ENCODE assay signal across 9 cellular contexts in the genomic region with DNA sequence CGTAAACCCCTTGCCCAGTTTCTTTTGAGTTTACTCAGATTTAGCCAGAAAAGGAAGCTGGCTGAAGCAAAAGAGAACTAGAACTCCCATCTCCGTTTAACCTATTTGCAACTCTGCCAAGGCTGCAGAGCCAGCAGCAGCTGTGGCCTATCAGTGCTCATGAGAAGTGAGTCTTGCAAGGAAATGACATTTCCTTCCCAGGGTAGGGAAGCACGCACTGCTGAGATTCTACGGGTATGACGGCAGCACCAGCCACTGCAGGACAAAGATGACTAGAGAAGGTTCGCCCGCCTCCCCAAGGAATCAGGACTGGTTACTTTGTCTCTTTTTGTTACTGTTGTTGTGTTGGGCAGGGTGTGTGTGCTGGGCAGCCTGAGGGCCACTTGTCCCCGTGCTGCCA. TPM values are rescaled to one million over a fixed set of nuclear protein-coding genes. Genes with fewer than 3 reads are reported as not detected.
DNase-seq lines count a peak whose midpoint lies in the region; ATAC-seq and TF ChIP-seq lines count a peak whose summit lies in the region.
"Had no signal": no experiment of that assay in that cellular context is flagged by ENCODE, and none has a peak within 500 bp of the region (broad histone marks: within the 10 kb centered on the region; RNA-seq: fewer than 3 reads in every experiment).

No MANE protein-coding gene starts in this region.

- CTCF ChIA-PET in mammary epithelial cell (lab: Charles Lee; ENCODE audit: low non-redundant PET), result no interaction called here

- WGBS in mammary epithelial cell (ENCODE audit: low coverage, missing lambda C conversion rate), result 100% methylated on average over 7 of the region's 8 CpGs

- no peak overlapping the region for H3K9ac ChIP-seq in mammary epithelial cell (ENCODE audit: insufficient read depth, low read length)

- H3K4me3 ChIP-seq in breast epithelium, result peak overlapping the region in 2 of 3 donors; percentile 16 to 47
- H3K4me3 ChIP-seq in mammary epithelial cell (replicated peaks in 1 of 3; ENCODE audit: insufficient read depth in 1 of 3, low read depth in 2 of 3, low read length in 3 of 3), result no peak overlapping the region

- H3K9me3 ChIP-seq in breast epithelium (no peaks in the 10 kb centered on the region), mammary epithelial cell (replicated peaks; ENCODE audit: insufficient read depth, low read length) (no peaks in the 10 kb centered on the region)

- no peaks in the 10 kb centered on the region for H3K79me2 ChIP-seq in mammary epithelial cell (ENCODE audit: insufficient read depth, low read length)

- ATAC-seq in HG03457 (IDR thresholded peaks at IDR 0.05; ENCODE audit: unreplicated experiment) (peak; percentile 82), HG03175 (IDR thresholded peaks at IDR 0.05; ENCODE audit: unreplicated experiment) (no peak)

- H3K4me1 ChIP-seq in breast epithelium (no peaks in the 10 kb centered on the region), mammary epithelial cell (ENCODE audit: insufficient read depth, low read length) (no peaks in the 10 kb centered on the region)

- dilution Hi-C loops in mammary epithelial cell (cut with HindIII; ENCODE audit: low sequenced_read_pairs), result no loop called here

- H3K4me2 ChIP-seq in mammary epithelial cell (ENCODE audit: insufficient read depth, low read depth, low read length), result no peak overlapping the region

- intact Hi-C loops in breast epithelium (cut with DNase I; ENCODE audit: low total_unique reads), result no loop called here
- intact Hi-C loops in mammary epithelial cell (cut with micrococcal nuclease), result no loop called here

- TF ChIP-seq POLR2A in breast epithelium (IDR thresholded peaks at IDR 0.05), result no peak

- H3K36me3 ChIP-seq in breast epithelium, result no peaks in the 10 kb centered on the region
- no peaks in the 10 kb centered on the region for H3K36me3 ChIP-seq in mammary epithelial cell (ENCODE audit: insufficient read depth, low read length)

- TF ChIP-seq CTCF in breast epithelium (IDR thresholded peaks at IDR 0.05), result no peak
- TF ChIP-seq CTCF in mammary epithelial cell (conservative IDR thresholded peaks at IDR 0.05 in 1 of 2, IDR thresholded peaks at IDR 0.05 in 1 of 2; ENCODE audit: extremely low read depth in 1 of 2, insufficient read depth in 1 of 2, low read depth in 1 of 2, low read length in 2 of 2), result no peak

- no peaks in the 10 kb centered on the region for H4K20me1 ChIP-seq in mammary epithelial cell (ENCODE audit: insufficient read depth, low read length)

- H3K27ac ChIP-seq in breast epithelium (peak overlapping the region in 1 of 2 donors; percentile 69), mammary epithelial cell (ENCODE audit: insufficient read depth, low read depth, low read length) (no peak overlapping the region)

- BruUV-seq in mammary epithelial cell (replicated peaks; lab: Mats Ljungman, UMichigan), result no TSS peak

- H3K27me3 ChIP-seq in breast epithelium, result no peaks in the 10 kb centered on the region
- no peaks in the 10 kb centered on the region for H3K27me3 ChIP-seq in mammary epithelial cell (ENCODE audit: insufficient read depth, low read length)

- DNase-seq in breast epithelium (ENCODE audit: low spot score in 2 of 2), result peak in 1 of 2 donors; percentile 20
- DNase-seq in mammary epithelial cell, result no peak
- peak; percentile 96 for DNase-seq in dermis blood vessel endothelial cell
- DNase-seq in myocyte (ENCODE audit: low read depth), result peak; percentile 58
- DNase-seq in SW480 (ENCODE audit: low spot score), result no peak
- no peak for DNase-seq in activated effector memory CD4-positive, alpha-beta T cell treated with Interleukin-2 at 50 U/mL for 16 hours
- DNase-seq: CD4-positive, CD25-positive, alpha-beta regulatory T cell had no signal

- no peak overlapping the region for H2AFZ ChIP-seq in mammary epithelial cell (ENCODE audit: low read depth, low read length)

- in situ Hi-C loops in mammary epithelial cell (cut with MboI; ENCODE audit: low sequenced_read_pairs in 2 of 2), result no loop called here

RNA-seq across cellular contexts. Expression of gene PPP1R3G, which starts 47.6 kb away (rescaled TPM):
- total RNA-seq in breast epithelium, result 1 to 10 TPM; 1.2 to 3.2 (median 1.6) TPM
- total RNA-seq in mammary epithelial cell, result under 1 TPM in 1 of 2 donors, not detected in 1; 0.67 TPM
- polyA plus RNA-seq in mammary epithelial cell, result 0.03 TPM
- not detected for polyA minus RNA-seq in mammary epithelial cell
- 0.74 and 0.85 TPM in 2 replicates for total RNA-seq in dermis blood vessel endothelial cell
- 0.31 and 1.0 TPM in 2 replicates for total RNA-seq in myocyte
- 0.58 TPM for polyA plus RNA-seq in myocyte (2012)
- polyA plus RNA-seq: CD4-positive, CD25-positive, alpha-beta regulatory T cell had no signal

Comparison
In these comparisons a context has a peak if more than half of its experiments do, and no peak if none do; other contexts are left out.
1. H3K4me3 ChIP-seq: peak in breast epithelium (2 of 3); none in mammary epithelial cell (0 of 3).
2. DNase-seq: peak in dermis blood vessel endothelial cell (single experiment) and myocyte (single experiment); none in mammary epithelial cell (single experiment), SW480 (single experiment) and activated effector memory CD4-positive, alpha-beta T cell treated with Interleukin-2 at 50 U/mL for 16 hours (single experiment).